In genomic region chr20:31544600-31544999, GRCh38 we compare ENCODE assay signal across 11 cellular contexts. TPM values are rescaled to one million over a fixed set of nuclear protein-coding genes. Genes with fewer than 3 reads are reported as not detected.
DNase-seq lines count a peak whose midpoint lies in the region; ATAC-seq and TF ChIP-seq lines count a peak whose summit lies in the region.
"Had no signal": no experiment of that assay in that cellular context is flagged by ENCODE, and none has a peak within 500 bp of the region (broad histone marks: within the 10 kb centered on the region; RNA-seq: fewer than 3 reads in every experiment).

No MANE protein-coding gene starts in this region.

- H3K27me3 ChIP-seq in left ventricle myocardium inferior (ENCODE audit: low read depth) = no peaks in the 10 kb centered on the region
- H3K27me3 ChIP-seq in suprapubic skin = no peaks in the 10 kb centered on the region
- no peaks in the 10 kb centered on the region for H3K27me3 ChIP-seq in tibial artery
- H3K27me3 ChIP-seq: ovary had no signal

- peaks cover 57% of the 10 kb centered on the region for H3K4me1 Mint-ChIP-seq in activated naive CD8-positive, alpha-beta T cell treated with anti-CD3 and anti-CD28 coated beads, Interleukin-2, amount 50 U/mL, for 24 hours

- H3K4me3 ChIP-seq in left ventricle myocardium inferior = no peak overlapping the region
- H3K4me3 ChIP-seq in mesodermal cell (ENCODE audit: extremely low read depth, insufficient read depth, low read length, poor library complexity, severe bottlenecking) = no peak overlapping the region
- no peak overlapping the region for H3K4me3 ChIP-seq in suprapubic skin
- no peak overlapping the region for H3K4me3 ChIP-seq in tibial artery
- H3K4me3 ChIP-seq: ovary had no signal

- H3K4me3 Mint-ChIP-seq in activated naive CD8-positive, alpha-beta T cell treated with anti-CD3 and anti-CD28 coated beads, Interleukin-2, amount 50 U/mL, for 24 hours = no peak overlapping the region

- H3K9me3 Mint-ChIP-seq in activated naive CD8-positive, alpha-beta T cell treated with anti-CD3 and anti-CD28 coated beads, Interleukin-2, amount 50 U/mL, for 24 hours = no peaks in the 10 kb centered on the region

- peaks cover 48% of the 10 kb centered on the region for H3K36me3 ChIP-seq in left ventricle myocardium inferior
- peaks cover 76% of the 10 kb centered on the region for H3K36me3 ChIP-seq in mesodermal cell (ENCODE audit: control insufficient read depth, insufficient read depth, low read length)
- H3K36me3 ChIP-seq in suprapubic skin = peaks cover 36% of the 10 kb centered on the region
- peaks cover 12 to 66% (median 26%) of the 10 kb centered on the region in 3 donors for H3K36me3 ChIP-seq in tibial artery
- H3K36me3 ChIP-seq: ovary had no signal

- intact Hi-C loops in left ventricle myocardium inferior (cut with micrococcal nuclease) (no loop called here), Right ventricle myocardium superior (cut with DNase I) (no loop called here), tibial artery (cut with DNase I; ENCODE audit: low total_unique reads) (no loop called here)

- H3K9me3 ChIP-seq in left ventricle myocardium inferior (replicated peaks) (no peaks in the 10 kb centered on the region), mesodermal cell (ENCODE audit: control insufficient read depth, low read length) (no peaks in the 10 kb centered on the region), suprapubic skin (no peaks in the 10 kb centered on the region), tibial artery (no peaks in the 10 kb centered on the region)
- H3K9me3 ChIP-seq: ovary had no signal

- TF ChIP-seq CTCF in left ventricle myocardium inferior (IDR thresholded peaks at IDR 0.05; ENCODE audit: borderline replicate concordance) (no peak), suprapubic skin (IDR thresholded peaks at IDR 0.05) (no peak), tibial artery (IDR thresholded peaks at IDR 0.05) (no peak)

- peaks cover 57% of the 10 kb centered on the region for H3K36me3 Mint-ChIP-seq in activated naive CD8-positive, alpha-beta T cell treated with anti-CD3 and anti-CD28 coated beads, Interleukin-2, amount 50 U/mL, for 24 hours (ENCODE audit: low read depth)

- H3K27ac ChIP-seq in left ventricle myocardium inferior (replicated peaks) = peak overlapping the region; percentile 11
- peak overlapping the region; percentile 87 for H3K27ac ChIP-seq in mesodermal cell (ENCODE audit: low read depth, low read length, severe bottlenecking)
- H3K27ac ChIP-seq in suprapubic skin = peak overlapping the region; percentile 42
- peak overlapping the region in 1 of 2 donors; percentile 21 for H3K27ac ChIP-seq in tibial artery
- H3K27ac ChIP-seq: ovary had no signal

- peak overlapping the region; percentile 76 for H3K27ac Mint-ChIP-seq in activated naive CD8-positive, alpha-beta T cell treated with anti-CD3 and anti-CD28 coated beads, Interleukin-2, amount 50 U/mL, for 24 hours

- 100% methylated on average over 1 to 2 of the region's 2 CpGs for WGBS in mesodermal cell (ENCODE audit: insufficient coverage in 2 of 2), 2 experiments
- 76% methylated on average over 2 of the region's 2 CpGs for WGBS in suprapubic skin

- TF ChIP-seq EP300 in suprapubic skin (IDR thresholded peaks at IDR 0.05) = no peak

- no peak for DNase-seq in left ventricle myocardium inferior
- DNase-seq in Right ventricle myocardium superior = no peak
- no peak for DNase-seq in activated naive CD8-positive, alpha-beta T cell treated with anti-CD3 and anti-CD28 coated beads, Interleukin-2, amount 50 U/mL, for 24 hours
- no peak for DNase-seq in suprapubic skin (ENCODE audit: low spot score in 2 of 2)
- no peak for DNase-seq in SW 1271 (lab: John Stamatoyannopoulos, UW)
- DNase-seq in tibial artery = no peak
- DNase-seq: NCI-H510A had no signal

- no peak for ATAC-seq in Right ventricle myocardium superior (ENCODE audit: poor library complexity)
- ATAC-seq in activated naive CD8-positive, alpha-beta T cell treated with anti-CD3 and anti-CD28 coated beads, Interleukin-2, amount 50 U/mL, for 24 hours = no peak
- no peak for ATAC-seq in HG03175 (IDR thresholded peaks at IDR 0.05; ENCODE audit: unreplicated experiment)
- ATAC-seq: left lobe of liver had no signal

- H3K4me1 ChIP-seq in left ventricle myocardium inferior = peaks cover 36% of the 10 kb centered on the region
- H3K4me1 ChIP-seq in mesodermal cell (ENCODE audit: control insufficient read depth, insufficient read depth, low read length, poor library complexity, severe bottlenecking) = peaks cover 27% of the 10 kb centered on the region
- peaks cover 36% of the 10 kb centered on the region for H3K4me1 ChIP-seq in suprapubic skin
- peaks cover 0 to 21% (median 12%) of the 10 kb centered on the region in 4 donors for H3K4me1 ChIP-seq in tibial artery

- no peak for TF ChIP-seq POLR2A in suprapubic skin (IDR thresholded peaks at IDR 0.05)

- H3K27me3 Mint-ChIP-seq in activated naive CD8-positive, alpha-beta T cell treated with anti-CD3 and anti-CD28 coated beads, Interleukin-2, amount 50 U/mL, for 24 hours = no peaks in the 10 kb centered on the region

RNA-seq across cellular contexts. Expression of gene HM13, which starts 30.4 kb away (rescaled TPM):
- total RNA-seq in left ventricle myocardium inferior (39.0 TPM), Right ventricle myocardium superior (40.9 TPM), suprapubic skin (10 to 100 TPM; 44.3 to 59.7 (median 54.4) TPM)
- 110 TPM for polyA plus RNA-seq in mesodermal cell (2013, experiment 1 of 2)
- polyA plus RNA-seq in mesodermal cell (2013, experiment 2 of 2) = 92.7 TPM
